Comparison of ENCODE assay signal across 8 cellular contexts in the genomic region with DNA sequence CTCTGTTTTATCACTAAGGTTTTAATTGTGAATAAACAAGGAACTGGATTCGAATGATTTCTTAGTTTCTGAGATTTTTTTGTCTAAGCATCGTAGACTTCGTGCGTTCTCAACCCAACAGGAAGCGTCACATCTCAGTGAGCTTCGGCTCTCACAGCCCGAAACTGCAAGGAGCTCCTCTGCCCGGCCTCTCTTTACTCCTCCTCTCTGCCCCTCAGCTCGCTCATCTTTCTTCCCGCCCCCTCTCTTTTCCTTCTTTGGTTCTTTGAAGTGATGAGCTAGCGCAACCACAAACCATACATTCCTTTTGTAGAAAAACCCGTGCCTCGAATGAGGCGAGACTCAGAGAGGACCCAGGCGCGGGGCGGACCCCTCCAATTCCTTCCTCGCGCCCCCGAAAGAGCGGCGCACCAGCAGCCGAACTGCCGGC. TPM values are rescaled to one million over a fixed set of nuclear protein-coding genes. Genes with fewer than 3 reads are reported as not detected.
DNase-seq lines count a peak whose midpoint lies in the region; ATAC-seq and TF ChIP-seq lines count a peak whose summit lies in the region.

No MANE protein-coding gene starts in this region.

- DNase-seq in ELF-1 (ENCODE audit: low read depth, low spot score) (peak; percentile 36), left ventricle myocardium inferior (no peak), sciatic nerve (ENCODE audit: low spot score) (no peak), NCI-H774 (lab: John Stamatoyannopoulos, UW) (no peak)
- no peak for DNase-seq in NK-92 treated with Interleukin-12 subunit alpha and Interleukin-12 subunit beta, amount 100 ng/mL, for 24 hours (lab: John Stamatoyannopoulos, UW)

- peaks cover 94% of the 10 kb centered on the region for H3K27me3 ChIP-seq in left ventricle myocardium inferior (ENCODE audit: low read depth)

- H3K27ac ChIP-seq in left ventricle myocardium inferior (replicated peaks) = peak overlapping the region; percentile 87

- peaks cover 22% of the 10 kb centered on the region for H3K4me1 ChIP-seq in left ventricle myocardium inferior

- no peaks in the 10 kb centered on the region for H3K36me3 ChIP-seq in left ventricle myocardium inferior

- peaks cover 2% of the 10 kb centered on the region for H3K36me3 Mint-ChIP-seq in IgD-negative memory B cell
- H3K36me3 Mint-ChIP-seq in activated naive CD8-positive, alpha-beta T cell = peaks cover 21% of the 10 kb centered on the region

- peak; percentile 90 for ATAC-seq in GM21528 (IDR thresholded peaks at IDR 0.05; ENCODE audit: low FRiP score, unreplicated experiment)
- peak; percentile 73 for ATAC-seq in sciatic nerve

- H3K4me3 Mint-ChIP-seq in IgD-negative memory B cell = peak overlapping the region; percentile 96 to 99 (median 98)
- H3K4me3 Mint-ChIP-seq in activated naive CD8-positive, alpha-beta T cell = peak overlapping the region; percentile 98

- peaks cover 48 to 49% (median 48%) of the 10 kb centered on the region in 3 donors for H3K4me1 Mint-ChIP-seq in IgD-negative memory B cell
- peaks cover 69% of the 10 kb centered on the region for H3K4me1 Mint-ChIP-seq in activated naive CD8-positive, alpha-beta T cell (ENCODE audit: low read depth)

- intact Hi-C loops in left ventricle myocardium inferior (cut with micrococcal nuclease) = no loop called here
- intact Hi-C loops in sciatic nerve (cut with DNase I) = no loop called here

- peak overlapping the region; percentile 88 to 92 (median 90) for H3K27ac Mint-ChIP-seq in IgD-negative memory B cell
- H3K27ac Mint-ChIP-seq in activated naive CD8-positive, alpha-beta T cell = peak overlapping the region; percentile 87

- no peaks in the 10 kb centered on the region for H3K9me3 Mint-ChIP-seq in IgD-negative memory B cell
- no peaks in the 10 kb centered on the region for H3K9me3 Mint-ChIP-seq in activated naive CD8-positive, alpha-beta T cell (ENCODE audit: low read depth)

- no peaks in the 10 kb centered on the region for H3K9me3 ChIP-seq in left ventricle myocardium inferior (replicated peaks)

- peaks cover 28% of the 10 kb centered on the region for H3K27me3 Mint-ChIP-seq in IgD-negative memory B cell
- no peaks in the 10 kb centered on the region for H3K27me3 Mint-ChIP-seq in activated naive CD8-positive, alpha-beta T cell

- no peak for TF ChIP-seq CTCF in left ventricle myocardium inferior (IDR thresholded peaks at IDR 0.05; ENCODE audit: borderline replicate concordance)

- peak overlapping the region; percentile 75 for H3K4me3 ChIP-seq in left ventricle myocardium inferior

RNA-seq across cellular contexts. Expression of a gene that starts 0.5 kb away (rescaled TPM):
- 118 TPM for polyA plus RNA-seq in IgD-negative memory B cell
- total RNA-seq in left ventricle myocardium inferior (4.3 TPM), sciatic nerve (52.7 TPM)

Comparison
In these comparisons a context has a peak if more than half of its experiments do, and no peak if none do; other contexts are left out.
1. RNA of a gene that starts 0.5 kb away (total RNA-seq): 52.7 TPM in sciatic nerve (single experiment); 4.3 TPM in left ventricle myocardium inferior (single experiment); every median in the first group is over 10 times any median in the second.